ENCODE assay signal across 22 cellular contexts in genomic region chr2:177433402-177433801, GRCh38. TPM values are rescaled to one million over a fixed set of nuclear protein-coding genes. Genes with fewer than 3 reads are reported as not detected.
A peak's percentile ranks its signal among the peaks of the same experiment; 100 is the strongest.
DNase-seq lines count a peak whose midpoint lies in the region; TF ChIP-seq lines count a peak whose summit lies in the region.
"Had no signal": no experiment of that assay in that cellular context is flagged by ENCODE, and none has a peak within 500 bp of the region (broad histone marks: within the 10 kb centered on the region; RNA-seq: fewer than 3 reads in every experiment).

No MANE protein-coding gene starts in this region.

- intact Hi-C loops in A673 (cut with micrococcal nuclease; ENCODE audit: unreplicated experiment): no loop called here
- intact Hi-C loops in activated T-helper 2 cell treated with anti-CD3 and anti-CD28 coated beads, Interferon-gamma antibody, Interleukin-2, Interleukin-4, amounts not matched to agents 10 μg/mL and 5 μg/mL and 100 μg/mL, durations not matched to agents 14 hours and 24 hours and 36 hours (cut with micrococcal nuclease): no loop called here

- peak; percentile 11 for DNase-seq in A172 (ENCODE audit: low spot score)
- peak; percentile 41 for DNase-seq in RPMI7951 (ENCODE audit: low read depth)
- peak; percentile 5 for DNase-seq in epithelial cell of esophagus (ENCODE audit: low read depth)
- no peak for DNase-seq in A673 (ENCODE audit: low spot score)
- no peak for DNase-seq in activated T-helper 2 cell treated with anti-CD3 and anti-CD28 coated beads, Interferon-gamma antibody, Interleukin-2, Interleukin-4, amounts not matched to agents 10 μg/mL and 5 μg/mL and 100 μg/mL, durations not matched to agents 14 hours and 24 hours and 36 hours (ENCODE audit: low spot score)
- DNase-seq in NOMO-1 treated with dmso at 0.1 percent for 144 hours (lab: John Stamatoyannopoulos, UW; ENCODE audit: unreplicated experiment): no peak
- DNase-seq in T-helper 2 cell: no peak
- DNase-seq: activated CD4-positive, alpha-beta T cell treated with anti-CD3 and anti-CD28 coated beads for 48 hours; H9; NCI-H1694 treated with DMSO at 0.1 percent for 48 hours; NCI-H2171 treated with DMSO at 0.1 percent for 48 hours; NCI-H526; SHP77 treated with DMSO at 0.1 percent for 48 hours; small intestine; stimulated activated CD4-positive, alpha-beta T cell treated with anti-CD3 and anti-CD28 coated beads, Interleukin-2, amount 100 ng/mL, for 24 hours; uterus had no signal

- peak; percentile 4 for TF ChIP-seq CTCF in GM12873 (IDR thresholded peaks at IDR 0.05; ENCODE audit: insufficient read depth, low read depth, low read length, missing control alignments)
- no peak for TF ChIP-seq CTCF in epithelial cell of esophagus (IDR thresholded peaks at IDR 0.05; ENCODE audit: insufficient read depth, low read depth, low read length, missing control alignments)
- TF ChIP-seq CTCF in A673 (conservative IDR thresholded peaks at IDR 0.05; ENCODE audit: low read depth, low read length): no peak

- H3K4me1 ChIP-seq in A673 (ENCODE audit: insufficient read depth, low read length, poor library complexity, severe bottlenecking): no peaks in the 10 kb centered on the region
- H3K4me1 ChIP-seq: suprapubic skin, uterus had no signal

- H3K27me3 ChIP-seq in A673 (replicated peaks; ENCODE audit: insufficient read depth, low read depth, low read length, poor library complexity): no peaks in the 10 kb centered on the region
- H3K27me3 ChIP-seq: neutrophil, suprapubic skin, uterus had no signal

- peaks cover 82% of the 10 kb centered on the region for H3K36me3 Mint-ChIP-seq in activated T-helper 2 cell treated with anti-CD3 and anti-CD28 coated beads, Interferon-gamma antibody, Interleukin-2, Interleukin-4, amounts not matched to agents 10 μg/mL and 5 μg/mL and 100 μg/mL, durations not matched to agents 14 hours and 24 hours and 36 hours (ENCODE audit: low read depth)

- H3K9me3 Mint-ChIP-seq in activated T-helper 2 cell treated with anti-CD3 and anti-CD28 coated beads, Interferon-gamma antibody, Interleukin-2, Interleukin-4, amounts not matched to agents 10 μg/mL and 5 μg/mL and 100 μg/mL, durations not matched to agents 14 hours and 24 hours and 36 hours: peaks cover 54% of the 10 kb centered on the region

- no peak overlapping the region for H3K27ac Mint-ChIP-seq in activated T-helper 2 cell treated with anti-CD3 and anti-CD28 coated beads, Interferon-gamma antibody, Interleukin-2, Interleukin-4, amounts not matched to agents 10 μg/mL and 5 μg/mL and 100 μg/mL, durations not matched to agents 14 hours and 24 hours and 36 hours
- H3K27ac Mint-ChIP-seq: H9; IgD-negative memory B cell; stimulated activated memory B cell treated with anti-CD40 and anti-IgM and Interleukin-4, amounts not matched to agents 10 μg/mL and 1 μg/mL and 100 μg/mL, for 72 hours had no signal

- H3K4me3 Mint-ChIP-seq in activated T-helper 2 cell treated with anti-CD3 and anti-CD28 coated beads, Interferon-gamma antibody, Interleukin-2, Interleukin-4, amounts not matched to agents 10 μg/mL and 5 μg/mL and 100 μg/mL, durations not matched to agents 14 hours and 24 hours and 36 hours (ENCODE audit: low read depth): no peak overlapping the region
- H3K4me3 Mint-ChIP-seq: CD14-positive monocyte; H9; stimulated activated memory B cell treated with anti-CD40 and anti-IgM and Interleukin-4, amounts not matched to agents 10 μg/mL and 1 μg/mL and 100 μg/mL, for 72 hours had no signal

- no peaks in the 10 kb centered on the region for H3K36me3 ChIP-seq in A673 (ENCODE audit: insufficient read depth, low read length, poor library complexity, severe bottlenecking)
- H3K36me3 ChIP-seq: suprapubic skin, uterus had no signal

- no peak overlapping the region for H3K4me3 ChIP-seq in epithelial cell of esophagus (ENCODE audit: low read length)
- H3K4me3 ChIP-seq in A673 (ENCODE audit: low read depth, low read length, poor library complexity, severe bottlenecking): no peak overlapping the region
- H3K4me3 ChIP-seq: suprapubic skin, uterus had no signal

- H3K9me3 ChIP-seq in A673 (ENCODE audit: low read depth, low read length, poor library complexity, severe bottlenecking): peaks cover 20% of the 10 kb centered on the region
- H3K9me3 ChIP-seq: neutrophil had no signal

- CTCF ChIA-PET in A673 (lab: Charles Lee): interaction anchor here (0.5 kb wide), 1 partner anchor 9 kb away, joined by 8 read pairs; no protein-coding TSS in a partner anchor

- no peaks in the 10 kb centered on the region for H3K27me3 Mint-ChIP-seq in activated T-helper 2 cell treated with anti-CD3 and anti-CD28 coated beads, Interferon-gamma antibody, Interleukin-2, Interleukin-4, amounts not matched to agents 10 μg/mL and 5 μg/mL and 100 μg/mL, durations not matched to agents 14 hours and 24 hours and 36 hours (ENCODE audit: low read depth)
- H3K27me3 Mint-ChIP-seq: IgD-negative memory B cell; stimulated activated memory B cell treated with anti-CD40 and anti-IgM and Interleukin-4, amounts not matched to agents 10 μg/mL and 1 μg/mL and 100 μg/mL, for 72 hours had no signal

- POLR2A ChIA-PET in A673 (lab: Charles Lee; ENCODE audit: low non-redundant PET): interaction anchor here (0.6 kb wide), 1 partner anchor 29 kb away, joined by 3 read pairs; no protein-coding TSS in a partner anchor

- BruUV-seq in A673 (replicated peaks; lab: Mats Ljungman, UMichigan): no TSS peak

- H3K27ac ChIP-seq in A673 (ENCODE audit: low read depth, low read length, poor library complexity, severe bottlenecking): no peak overlapping the region
- H3K27ac ChIP-seq: neutrophil, suprapubic skin had no signal

- H3K4me1 Mint-ChIP-seq in activated T-helper 2 cell treated with anti-CD3 and anti-CD28 coated beads, Interferon-gamma antibody, Interleukin-2, Interleukin-4, amounts not matched to agents 10 μg/mL and 5 μg/mL and 100 μg/mL, durations not matched to agents 14 hours and 24 hours and 36 hours (ENCODE audit: low read depth): no peaks in the 10 kb centered on the region
- H3K4me1 Mint-ChIP-seq: CD14-positive monocyte had no signal

RNA-seq across cellular contexts. Expression of gene AGPS, which starts 40.8 kb away (rescaled TPM):
- 58.7 and 67.6 TPM in 2 replicates for total RNA-seq in A172 (2014; rRNA removed; shearing (Covaris generic))
- total RNA-seq in RPMI7951 (2014; rRNA removed; shearing (Covaris generic)): 41.2 and 43.7 TPM in 2 replicates
- 46.7 and 51.1 TPM in 2 replicates for total RNA-seq in A673 (2021)
- 70.4 and 74.4 TPM in 2 replicates for total RNA-seq in activated T-helper 2 cell treated with anti-CD3 and anti-CD28 coated beads, Interferon-gamma antibody, Interleukin-2, Interleukin-4, amounts not matched to agents 10 μg/mL and 5 μg/mL and 100 μg/mL, durations not matched to agents 14 hours and 24 hours and 36 hours

Comparison
In these comparisons a context has a peak if more than half of its experiments do, and no peak if none do; other contexts are left out.
1. DNase-seq: peak in A172 (single experiment), RPMI7951 (single experiment) and epithelial cell of esophagus (single experiment); none in A673 (single experiment), activated T-helper 2 cell treated with anti-CD3 and anti-CD28 coated beads, Interferon-gamma antibody, Interleukin-2, Interleukin-4, amounts not matched to agents 10 μg/mL and 5 μg/mL and 100 μg/mL, durations not matched to agents 14 hours and 24 hours and 36 hours (single experiment), NOMO-1 treated with dmso at 0.1 percent for 144 hours (single experiment) and T-helper 2 cell (0 of 5).